In the genomic region with DNA sequence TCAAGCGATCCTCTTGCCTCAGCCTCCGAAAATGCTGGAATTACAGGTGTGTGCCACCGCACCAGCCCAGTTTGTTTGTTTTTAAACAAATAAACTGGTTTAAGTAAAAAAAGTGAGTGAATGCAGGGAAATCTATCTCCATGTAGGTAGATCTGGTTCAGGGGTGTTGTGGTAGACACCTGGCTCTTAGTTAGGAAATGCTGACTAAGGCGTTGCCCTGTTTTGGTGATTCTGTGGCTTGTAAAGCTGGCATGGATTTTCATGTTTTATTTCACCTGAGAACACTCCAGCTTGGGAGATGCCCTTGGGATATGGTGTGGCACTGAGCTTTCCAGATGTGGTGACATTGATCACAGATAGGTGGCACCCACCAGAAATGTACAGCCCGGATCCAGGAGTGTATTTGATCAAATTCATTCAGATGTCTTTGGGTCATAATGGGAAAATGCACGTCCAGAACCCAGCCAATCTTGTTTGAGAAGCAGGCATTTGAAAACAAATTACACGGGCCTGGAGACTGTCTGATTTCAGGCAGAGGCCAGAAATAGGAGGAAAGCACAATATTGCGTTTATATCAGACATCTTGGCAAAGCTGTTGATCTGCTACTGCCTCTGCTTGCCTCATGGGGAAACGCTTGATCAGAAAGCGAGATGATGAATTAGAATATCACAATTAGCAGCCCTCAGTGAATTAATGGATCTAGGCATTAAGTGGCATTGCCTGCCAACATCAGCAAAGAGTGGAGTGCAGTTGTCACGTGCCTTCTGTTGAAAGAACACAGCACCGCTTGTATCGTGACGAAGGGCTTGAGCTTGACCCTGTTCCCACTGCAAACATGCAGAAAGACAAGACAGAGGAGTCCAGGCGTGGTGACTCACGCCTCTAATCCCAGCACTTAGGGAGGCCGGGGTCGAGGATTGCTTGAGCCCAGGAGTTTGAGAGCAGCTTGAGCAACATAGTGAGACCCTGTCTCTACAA, we compare ENCODE assay signal across 1 cellular context.
TF ChIP-seq lines count a peak whose summit lies in the region.

No MANE protein-coding gene starts in this region.

TF ChIP-seq in SK-N-SH, 30 proteins besides CTCF, POLR2A, EP300 and RAD21 (continued from another document):
- TF ChIP-seq ZBTB33 (IDR thresholded peaks at IDR 0.05; ENCODE audit: borderline replicate concordance, low read depth) (no peak), IRF3 (IDR thresholded peaks at IDR 0.05; ENCODE audit: low read depth, low read length) (no peak), TAF1 (IDR thresholded peaks at IDR 0.05; ENCODE audit: borderline replicate concordance, low read depth, low read length) (no peak), FOXJ3 (CRISPR knock-in tag; IDR thresholded peaks at IDR 0.05) (0 out of 2 replicates have a peak, but pooled peaks have one; percentile 17), RFX5 (IDR thresholded peaks at IDR 0.05; ENCODE audit: low read length) (no peak), TEAD4 (IDR thresholded peaks at IDR 0.05; ENCODE audit: borderline replicate concordance, insufficient read depth) (no peak), FOXM1 (IDR thresholded peaks at IDR 0.05; ENCODE audit: low read depth) (no peak), SMC3 (IDR thresholded peaks at IDR 0.05; ENCODE audit: low read depth, low read length) (no peak), EZH2phosphoT487 (IDR thresholded peaks at IDR 0.05; ENCODE audit: borderline replicate concordance, low read depth) (no peak), GABPA (IDR thresholded peaks at IDR 0.05; ENCODE audit: low read depth) (no peak), ELF1 (IDR thresholded peaks at IDR 0.05) (no peak), RXRA (IDR thresholded peaks at IDR 0.05; ENCODE audit: borderline replicate concordance, low read depth) (no peak), JUND (IDR thresholded peaks at IDR 0.05) (no peak), NRF1 (IDR thresholded peaks at IDR 0.05; ENCODE audit: low read depth, low read length) (no peak), MXI1 (IDR thresholded peaks at IDR 0.05; ENCODE audit: low read depth, low read length) (peak; percentile 41; the same call in 1 of the 2 replicates), MEF2A (IDR thresholded peaks at IDR 0.05; ENCODE audit: borderline replicate concordance, low read depth) (no peak), FOSL2 (IDR thresholded peaks at IDR 0.05; ENCODE audit: borderline replicate concordance, low read depth) (peak; percentile 31; the same call in 1 of the 2 replicates), RCOR1 (IDR thresholded peaks at IDR 0.05; ENCODE audit: low read length) (no peak), POLR2AphosphoS5 (IDR thresholded peaks at IDR 0.05; ENCODE audit: low read depth, low read length) (no peak), GATA2 (CRISPR knock-in tag; IDR thresholded peaks at IDR 0.05) (peak; percentile 76), TCF12 (IDR thresholded peaks at IDR 0.05) (no peak; the same call in 1 of the 2 replicates), CHD2 (IDR thresholded peaks at IDR 0.05; ENCODE audit: low read length, partially characterized antibody) (peak; percentile 49), NFIC (IDR thresholded peaks at IDR 0.05; ENCODE audit: borderline replicate concordance) (no peak)
- TF ChIP-seq, protein P1, sequence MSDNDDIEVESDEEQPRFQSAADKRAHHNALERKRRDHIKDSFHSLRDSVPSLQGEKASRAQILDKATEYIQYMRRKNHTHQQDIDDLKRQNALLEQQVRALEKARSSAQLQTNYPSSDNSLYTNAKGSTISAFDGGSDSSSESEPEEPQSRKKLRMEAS (IDR thresholded peaks at IDR 0.05; ENCODE audit: low read depth): no peak
- TF ChIP-seq, protein P2, sequence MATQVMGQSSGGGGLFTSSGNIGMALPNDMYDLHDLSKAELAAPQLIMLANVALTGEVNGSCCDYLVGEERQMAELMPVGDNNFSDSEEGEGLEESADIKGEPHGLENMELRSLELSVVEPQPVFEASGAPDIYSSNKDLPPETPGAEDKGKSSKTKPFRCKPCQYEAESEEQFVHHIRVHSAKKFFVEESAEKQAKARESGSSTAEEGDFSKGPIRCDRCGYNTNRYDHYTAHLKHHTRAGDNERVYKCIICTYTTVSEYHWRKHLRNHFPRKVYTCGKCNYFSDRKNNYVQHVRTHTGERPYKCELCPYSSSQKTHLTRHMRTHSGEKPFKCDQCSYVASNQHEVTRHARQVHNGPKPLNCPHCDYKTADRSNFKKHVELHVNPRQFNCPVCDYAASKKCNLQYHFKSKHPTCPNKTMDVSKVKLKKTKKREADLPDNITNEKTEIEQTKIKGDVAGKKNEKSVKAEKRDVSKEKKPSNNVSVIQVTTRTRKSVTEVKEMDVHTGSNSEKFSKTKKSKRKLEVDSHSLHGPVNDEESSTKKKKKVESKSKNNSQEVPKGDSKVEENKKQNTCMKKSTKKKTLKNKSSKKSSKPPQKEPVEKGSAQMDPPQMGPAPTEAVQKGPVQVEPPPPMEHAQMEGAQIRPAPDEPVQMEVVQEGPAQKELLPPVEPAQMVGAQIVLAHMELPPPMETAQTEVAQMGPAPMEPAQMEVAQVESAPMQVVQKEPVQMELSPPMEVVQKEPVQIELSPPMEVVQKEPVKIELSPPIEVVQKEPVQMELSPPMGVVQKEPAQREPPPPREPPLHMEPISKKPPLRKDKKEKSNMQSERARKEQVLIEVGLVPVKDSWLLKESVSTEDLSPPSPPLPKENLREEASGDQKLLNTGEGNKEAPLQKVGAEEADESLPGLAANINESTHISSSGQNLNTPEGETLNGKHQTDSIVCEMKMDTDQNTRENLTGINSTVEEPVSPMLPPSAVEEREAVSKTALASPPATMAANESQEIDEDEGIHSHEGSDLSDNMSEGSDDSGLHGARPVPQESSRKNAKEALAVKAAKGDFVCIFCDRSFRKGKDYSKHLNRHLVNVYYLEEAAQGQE (IDR thresholded peaks at IDR 0.05; ENCODE audit: low read depth, low read length): no peak
- TF ChIP-seq, protein P3, sequence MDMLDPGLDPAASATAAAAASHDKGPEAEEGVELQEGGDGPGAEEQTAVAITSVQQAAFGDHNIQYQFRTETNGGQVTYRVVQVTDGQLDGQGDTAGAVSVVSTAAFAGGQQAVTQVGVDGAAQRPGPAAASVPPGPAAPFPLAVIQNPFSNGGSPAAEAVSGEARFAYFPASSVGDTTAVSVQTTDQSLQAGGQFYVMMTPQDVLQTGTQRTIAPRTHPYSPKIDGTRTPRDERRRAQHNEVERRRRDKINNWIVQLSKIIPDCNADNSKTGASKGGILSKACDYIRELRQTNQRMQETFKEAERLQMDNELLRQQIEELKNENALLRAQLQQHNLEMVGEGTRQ (IDR thresholded peaks at IDR 0.05; ENCODE audit: borderline replicate concordance, low read depth, low read length): no peak
- TF ChIP-seq, protein P4, sequence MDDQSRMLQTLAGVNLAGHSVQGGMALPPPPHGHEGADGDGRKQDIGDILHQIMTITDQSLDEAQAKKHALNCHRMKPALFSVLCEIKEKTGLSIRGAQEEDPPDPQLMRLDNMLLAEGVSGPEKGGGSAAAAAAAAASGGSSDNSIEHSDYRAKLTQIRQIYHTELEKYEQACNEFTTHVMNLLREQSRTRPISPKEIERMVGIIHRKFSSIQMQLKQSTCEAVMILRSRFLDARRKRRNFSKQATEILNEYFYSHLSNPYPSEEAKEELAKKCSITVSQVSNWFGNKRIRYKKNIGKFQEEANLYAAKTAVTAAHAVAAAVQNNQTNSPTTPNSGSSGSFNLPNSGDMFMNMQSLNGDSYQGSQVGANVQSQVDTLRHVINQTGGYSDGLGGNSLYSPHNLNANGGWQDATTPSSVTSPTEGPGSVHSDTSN (IDR thresholded peaks at IDR 0.05): no peak
